In the genomic region with DNA sequence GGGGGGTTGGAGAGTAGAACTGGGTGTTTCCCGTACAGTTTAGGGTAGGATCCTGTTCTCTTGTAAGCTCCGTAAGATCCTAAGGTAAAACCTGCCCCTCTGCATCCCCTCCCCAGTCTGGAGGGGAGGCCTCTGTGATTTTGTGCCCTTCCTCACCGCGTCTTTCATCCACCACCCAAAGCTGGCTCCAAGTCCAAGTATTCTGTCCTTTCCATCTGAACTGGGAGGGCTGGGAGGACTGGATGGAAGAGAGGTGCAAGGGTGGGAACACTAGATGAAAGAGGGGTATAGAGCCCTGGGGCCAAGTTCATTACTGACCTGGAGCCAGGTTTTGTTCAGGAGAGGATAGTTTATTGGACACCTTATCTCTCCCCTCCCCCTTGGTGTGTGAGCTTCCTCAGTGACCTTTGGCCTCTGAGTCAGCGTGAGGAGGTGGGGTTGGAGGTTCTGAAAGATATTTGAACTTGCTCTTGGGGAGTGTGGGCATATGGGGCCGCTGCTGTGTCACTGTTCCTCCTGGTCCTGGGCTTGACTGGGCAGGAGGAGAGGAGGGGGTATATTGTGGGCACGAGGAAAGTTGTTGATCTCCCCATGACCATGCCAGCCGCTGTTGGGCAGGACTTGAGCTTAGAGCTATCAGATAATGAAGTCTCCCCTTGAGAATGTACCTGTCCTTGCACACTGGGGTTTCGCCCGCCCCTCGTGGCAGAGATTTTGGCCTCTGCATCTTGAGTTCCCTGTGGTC, we compare ENCODE assay signal across 8 cellular contexts.
DNase-seq lines count a peak whose midpoint lies in the region; ATAC-seq lines count a peak whose summit lies in the region.

No MANE protein-coding gene starts in this region.

- ATAC-seq in memory B cell (ENCODE audit: low read depth), result no peak
- ATAC-seq in HG02678 (IDR thresholded peaks at IDR 0.05; ENCODE audit: unreplicated experiment), result no peak
- ATAC-seq in GM19455 (IDR thresholded peaks at IDR 0.05; ENCODE audit: unreplicated experiment), result no peak

- no peaks in the 10 kb centered on the region for H3K9me3 Mint-ChIP-seq in dendritic cell treated with granulocyte-macrophage colony-stimulating factor and Interleukin-4, amounts not matched to agents 40 ng/mL and 50 ng/mL, for 4 days
- H3K9me3 Mint-ChIP-seq in memory B cell, result no peaks in the 10 kb centered on the region

- H3K4me1 Mint-ChIP-seq in dendritic cell treated with granulocyte-macrophage colony-stimulating factor and Interleukin-4, amounts not matched to agents 40 ng/mL and 50 ng/mL, for 4 days (ENCODE audit: low read depth), result peaks cover 67% of the 10 kb centered on the region
- H3K4me1 Mint-ChIP-seq in memory B cell, result peaks cover 56% of the 10 kb centered on the region

- intact Hi-C loops in dendritic cell treated with granulocyte-macrophage colony-stimulating factor and Interleukin-4, amounts not matched to agents 40 ng/mL and 50 ng/mL, for 4 days (cut with micrococcal nuclease), result no loop called here

- H3K36me3 Mint-ChIP-seq in dendritic cell treated with granulocyte-macrophage colony-stimulating factor and Interleukin-4, amounts not matched to agents 40 ng/mL and 50 ng/mL, for 4 days (ENCODE audit: low read depth), result peaks cover 65% of the 10 kb centered on the region
- H3K36me3 Mint-ChIP-seq in memory B cell, result no peaks in the 10 kb centered on the region

- peak overlapping the region; percentile 82 for H3K4me3 Mint-ChIP-seq in dendritic cell treated with granulocyte-macrophage colony-stimulating factor and Interleukin-4, amounts not matched to agents 40 ng/mL and 50 ng/mL, for 4 days
- H3K4me3 Mint-ChIP-seq in memory B cell, result peak overlapping the region; percentile 99

- DNase-seq in DMS53 treated with DMSO at 0.1 percent for 48 hours (lab: John Stamatoyannopoulos, UW; ENCODE audit: unreplicated experiment), result peak; percentile 68
- peak; percentile 91 for DNase-seq in LoVo (ENCODE audit: low spot score)
- peak; percentile 64 for DNase-seq in activated CD4-positive, alpha-beta T cell treated with anti-CD3 and anti-CD28 coated beads for 1 hour
- DNase-seq in memory B cell (ENCODE audit: low spot score in 2 of 2), result no peak
- DNase-seq in stimulated activated CD8-positive, alpha-beta memory T cell treated with anti-CD3 and anti-CD28 coated beads, Interleukin-15, amount 100 ng/mL, for 48 hours (ENCODE audit: low read depth in 2 of 2), result peak; percentile 70 to 74

- H3K27me3 Mint-ChIP-seq in dendritic cell treated with granulocyte-macrophage colony-stimulating factor and Interleukin-4, amounts not matched to agents 40 ng/mL and 50 ng/mL, for 4 days, result no peaks in the 10 kb centered on the region
- no peaks in the 10 kb centered on the region for H3K27me3 Mint-ChIP-seq in memory B cell

- peak overlapping the region; percentile 97 for H3K27ac Mint-ChIP-seq in dendritic cell treated with granulocyte-macrophage colony-stimulating factor and Interleukin-4, amounts not matched to agents 40 ng/mL and 50 ng/mL, for 4 days
- peak overlapping the region; percentile 76 for H3K27ac Mint-ChIP-seq in memory B cell

Comparison
In these comparisons a context has a peak if more than half of its experiments do, and no peak if none do; other contexts are left out.
1. DNase-seq: peak in DMS53 treated with DMSO at 0.1 percent for 48 hours (single experiment), LoVo (single experiment), activated CD4-positive, alpha-beta T cell treated with anti-CD3 and anti-CD28 coated beads for 1 hour (single experiment) and stimulated activated CD8-positive, alpha-beta memory T cell treated with anti-CD3 and anti-CD28 coated beads, Interleukin-15, amount 100 ng/mL, for 48 hours (2 of 2); none in memory B cell (0 of 2).